In the genomic region with DNA sequence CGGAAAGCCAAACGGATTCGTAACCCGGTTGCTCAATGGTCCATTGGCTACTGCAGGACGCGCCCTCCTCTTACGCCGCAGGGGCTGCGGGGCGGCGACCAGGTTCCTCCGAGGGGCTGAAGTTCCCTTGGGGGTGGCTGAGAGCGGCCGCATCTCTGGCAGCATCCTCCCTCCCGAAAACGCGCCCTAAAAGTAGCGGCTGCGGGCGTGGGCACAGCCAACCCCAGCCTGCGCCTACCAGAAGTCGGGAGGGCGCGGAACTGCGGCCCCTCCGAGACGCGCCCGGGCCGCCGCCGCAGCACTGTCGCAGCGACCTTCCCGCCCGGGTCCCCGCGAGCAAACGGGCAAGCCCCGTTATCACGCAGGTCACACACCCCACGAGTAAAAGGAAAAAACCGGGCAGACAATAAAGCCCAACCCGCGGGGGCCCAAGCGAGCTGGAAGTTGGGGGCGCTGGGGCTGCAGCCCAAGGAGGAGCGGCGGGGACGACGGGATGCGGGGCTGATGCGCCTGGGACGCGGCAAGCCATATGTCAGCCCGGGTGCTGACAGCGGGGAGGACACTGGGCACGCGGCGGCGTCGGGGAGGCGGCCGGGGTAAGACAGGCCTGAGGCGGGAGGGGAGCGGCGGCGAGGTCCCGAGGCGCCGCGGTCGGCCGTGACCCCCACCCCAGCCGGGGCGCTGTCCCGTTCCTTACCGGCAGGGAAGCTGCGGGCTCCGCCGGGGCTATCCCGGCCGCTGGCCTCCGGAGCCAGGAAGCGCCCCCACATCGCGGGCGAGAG, we compare ENCODE assay signal across 8 cellular contexts. TPM values are rescaled to one million over a fixed set of nuclear protein-coding genes. Genes with fewer than 3 reads are reported as not detected.
DNase-seq lines count a peak whose midpoint lies in the region; TF ChIP-seq lines count a peak whose summit lies in the region.

No MANE protein-coding gene starts in this region.

- H3K9me2 ChIP-seq in MM.1S (replicated peaks; ENCODE audit: insufficient read depth, low read length) = no peaks in the 10 kb centered on the region

- peak; percentile 44 for DNase-seq in NCI-H1092 treated with DMSO at 0.1 percent for 48 hours (lab: John Stamatoyannopoulos, UW)
- DNase-seq in NCI-H1092 (lab: John Stamatoyannopoulos, UW) = no peak
- peak; percentile 51 for DNase-seq in HCEC 1CT
- peak; percentile 31 for DNase-seq in MM.1S
- DNase-seq in activated CD4-positive, alpha-beta T cell treated with anti-CD3 and anti-CD28 coated beads for 1 hour = peak; percentile 16
- DNase-seq in dermis microvascular lymphatic vessel endothelial cell (ENCODE audit: low read depth in 2 of 2) = peak; percentile 7 to 67
- DNase-seq in lower leg skin (ENCODE audit: low spot score in 2 of 2) = peak; percentile 34 to 89
- peak; percentile 36 to 38 for DNase-seq in stimulated activated CD8-positive, alpha-beta memory T cell treated with anti-CD3 and anti-CD28 coated beads, Interleukin-15, amount 100 ng/mL, for 48 hours (ENCODE audit: low read depth in 2 of 2)

- 0 to 1% methylated on average over 16 to 55 of the region's 88 CpGs for WGBS in lower leg skin, 2 donors

- no peaks in the 10 kb centered on the region for H4K20me1 ChIP-seq in MM.1S (ENCODE audit: insufficient read depth, low read length)

- H3K4me3 ChIP-seq in MM.1S (ENCODE audit: low read length) = peak overlapping the region; percentile 94
- H3K4me3 ChIP-seq in lower leg skin (ENCODE audit: low read depth, poor library complexity, severe bottlenecking) = peak overlapping the region; percentile 88

- H3K4me2 ChIP-seq in MM.1S (ENCODE audit: low read depth, low read length) = peak overlapping the region; percentile 85

- peak overlapping the region; percentile 90 for H2AFZ ChIP-seq in MM.1S (ENCODE audit: low read length)

- intact Hi-C loops in lower leg skin (cut with DNase I; ENCODE audit: low total_unique reads) = no loop called here

- H3K79me2 ChIP-seq in MM.1S (ENCODE audit: low read length) = peaks cover 44% of the 10 kb centered on the region

- no peak for TF ChIP-seq POLR2A in lower leg skin (IDR thresholded peaks at IDR 0.05)

- peaks cover 13% of the 10 kb centered on the region for H3F3A ChIP-seq in MM.1S (ENCODE audit: insufficient read depth, low read length)

- H3K27me3 ChIP-seq in MM.1S (replicated peaks; ENCODE audit: insufficient read depth, low read length) = no peaks in the 10 kb centered on the region

- no peaks in the 10 kb centered on the region for H3K9me3 ChIP-seq in MM.1S (replicated peaks; ENCODE audit: insufficient read depth, low read length)

- peaks cover 8% of the 10 kb centered on the region; the same call in 1 of the 2 replicates for H3K4me1 ChIP-seq in MM.1S (ENCODE audit: low read length)

- H3K36me3 ChIP-seq in MM.1S (replicated peaks; ENCODE audit: insufficient read depth, low read length) = no peaks in the 10 kb centered on the region

- TF ChIP-seq CTCF in MM.1S (IDR thresholded peaks at IDR 0.05; ENCODE audit: low read length) = no peak
- no peak for TF ChIP-seq CTCF in lower leg skin (IDR thresholded peaks at IDR 0.05)

- peak overlapping the region; percentile 85 for H3K27ac ChIP-seq in MM.1S (ENCODE audit: low read length)

- peak overlapping the region; percentile 90 for H3K9ac ChIP-seq in MM.1S (ENCODE audit: low read length)

RNA-seq across cellular contexts. Expression of gene CEP85L, which starts 0.7 kb away (rescaled TPM):
- total RNA-seq in dermis microvascular lymphatic vessel endothelial cell (5.6 and 11.5 TPM in 2 replicates), lower leg skin (1 to 10 TPM; 2.3 to 7.0 (median 6.6) TPM)
